8 cellular contexts compared by ENCODE assay signal in genomic region chr11:121494355-121495099, GRCh38. TPM values are rescaled to one million over a fixed set of nuclear protein-coding genes. Genes with fewer than 3 reads are reported as not detected.
DNase-seq lines count a peak whose midpoint lies in the region; ATAC-seq and TF ChIP-seq lines count a peak whose summit lies in the region.

No MANE protein-coding gene starts in this region.

- H3K36me3 ChIP-seq in GM06990 (ENCODE audit: control insufficient read depth, insufficient read depth, low read length) (peaks cover 27% of the 10 kb centered on the region), PC-3 (ENCODE audit: low read depth, low read length) (peaks cover 19% of the 10 kb centered on the region; the same call in 1 of the 2 replicates)

- H3K4me3 ChIP-seq in GM06990 (replicated peaks; ENCODE audit: low read depth, low read length) (peak overlapping the region; percentile 38), PC-3 (ENCODE audit: low read length) (no peak overlapping the region)

- H3K27me3 ChIP-seq in GM06990 (replicated peaks; ENCODE audit: control insufficient read depth, insufficient read depth, low read length) = no peaks in the 10 kb centered on the region
- H3K27me3 ChIP-seq in PC-3 (ENCODE audit: low read length) = no peaks in the 10 kb centered on the region

- H4K20me1 ChIP-seq in PC-3 (ENCODE audit: low read length) = no peaks in the 10 kb centered on the region

- no peaks in the 10 kb centered on the region for H3F3A ChIP-seq in PC-3 (ENCODE audit: low read length, unreplicated experiment)

- no peak overlapping the region for H3K27ac ChIP-seq in PC-3 (ENCODE audit: low read length)

- H3K9me2 ChIP-seq in PC-3 (replicated peaks; ENCODE audit: low read length) = no peaks in the 10 kb centered on the region

- no peaks in the 10 kb centered on the region for H3K9me3 Mint-ChIP-seq in central memory CD8-positive, alpha-beta T cell
- no peaks in the 10 kb centered on the region for H3K9me3 Mint-ChIP-seq in Calu3 (ENCODE audit: low read depth, unreplicated experiment)

- intact Hi-C loops in PC-3 (cut with micrococcal nuclease) (no loop called here), Calu3 (cut with micrococcal nuclease; ENCODE audit: unreplicated experiment) (no loop called here)

- POLR2A ChIA-PET in PC-3 (lab: Charles Lee; ENCODE audit: unreplicated experiment) = no interaction called here

- H3K36me3 Mint-ChIP-seq in central memory CD8-positive, alpha-beta T cell (ENCODE audit: insufficient read depth) = peaks cover 70% of the 10 kb centered on the region
- no peaks in the 10 kb centered on the region for H3K36me3 Mint-ChIP-seq in Calu3 (ENCODE audit: insufficient read depth, unreplicated experiment)

- CTCF ChIA-PET in PC-3 (lab: Charles Lee) = no interaction called here
- CTCF ChIA-PET in Calu3 (lab: Charles Lee) = no interaction called here

- no peaks in the 10 kb centered on the region for H3K79me2 ChIP-seq in PC-3 (ENCODE audit: low read length)

- H3K4me1 Mint-ChIP-seq in central memory CD8-positive, alpha-beta T cell = peaks cover 58% of the 10 kb centered on the region
- no peaks in the 10 kb centered on the region for H3K4me1 Mint-ChIP-seq in Calu3 (ENCODE audit: low read depth, unreplicated experiment)

- no peaks in the 10 kb centered on the region for H3K27me3 Mint-ChIP-seq in central memory CD8-positive, alpha-beta T cell
- no peaks in the 10 kb centered on the region for H3K27me3 Mint-ChIP-seq in Calu3 (ENCODE audit: unreplicated experiment)

- no peak overlapping the region for H3K9ac ChIP-seq in PC-3 (ENCODE audit: low read length)

- DNase-seq in GM06990 (ENCODE audit: extremely low read depth, insufficient read length) (peak; percentile 40), NAMALWA (ENCODE audit: low spot score) (peak; percentile 55), NCI-H345 treated with DMSO at 0.1 percent for 48 hours (lab: John Stamatoyannopoulos, UW; ENCODE audit: unreplicated experiment) (no peak), A172 (ENCODE audit: low spot score) (no peak), PC-3 (no peak), Calu3 (no peak)
- no peak for DNase-seq in central memory CD8-positive, alpha-beta T cell (ENCODE audit: low spot score in 2 of 2)

- no peaks in the 10 kb centered on the region for H3K9me3 ChIP-seq in PC-3 (ENCODE audit: low read length)

- BruUV-seq in PC-3 (replicated peaks; lab: Mats Ljungman, UMichigan) = no TSS peak
- BruUV-seq in Calu3 (replicated peaks; lab: Mats Ljungman, UMichigan) = no TSS peak

- no peak overlapping the region for H2AFZ ChIP-seq in PC-3 (ENCODE audit: low read length)

- H3K4me2 ChIP-seq in PC-3 (ENCODE audit: low read length) = no peak overlapping the region

- ATAC-seq in GM21619 (IDR thresholded peaks at IDR 0.05; ENCODE audit: unreplicated experiment) (peak; percentile 78), PC-3 (no peak)
- peak; percentile 56 for ATAC-seq in central memory CD8-positive, alpha-beta T cell (replicated peaks; ENCODE audit: extremely low read depth, poor library complexity, severe bottlenecking)

- H3K4me3 Mint-ChIP-seq in central memory CD8-positive, alpha-beta T cell = peak overlapping the region; percentile 66
- no peak overlapping the region for H3K4me3 Mint-ChIP-seq in Calu3 (ENCODE audit: low read depth, unreplicated experiment)

- H3K27ac Mint-ChIP-seq in central memory CD8-positive, alpha-beta T cell (ENCODE audit: low read depth) = peak overlapping the region; percentile 87
- H3K27ac Mint-ChIP-seq in Calu3 (ENCODE audit: unreplicated experiment) = no peak overlapping the region

- no peaks in the 10 kb centered on the region for H3K4me1 ChIP-seq in PC-3 (ENCODE audit: insufficient read depth, low read length)

- TF ChIP-seq CTCF in GM06990 (IDR thresholded peaks at IDR 0.05; ENCODE audit: insufficient read depth, low read length, poor library complexity, severe bottlenecking) = no peak
- TF ChIP-seq CTCF in PC-3 (conservative IDR thresholded peaks at IDR 0.05; ENCODE audit: low read depth, low read length) = no peak
- TF ChIP-seq CTCF in Calu3 (IDR thresholded peaks at IDR 0.05; ENCODE audit: unreplicated experiment) = no peak

RNA-seq across cellular contexts. Expression of gene SORL1, which starts 42.4 kb away (rescaled TPM):
- 1.7 and 2.1 TPM in 2 replicates for total RNA-seq in A172 (2014; rRNA removed; shearing (Covaris generic))
- total RNA-seq in PC-3 (2014; rRNA removed) = 53.7 and 74.5 TPM in 2 replicates
- total RNA-seq in Calu3 (2022) = 5.9 and 6.1 TPM in 2 replicates

Comparison
In these comparisons a context has a peak if more than half of its experiments do, and no peak if none do; other contexts are left out.
1. DNase-seq: peak in GM06990 (single experiment) and NAMALWA (single experiment); none in central memory CD8-positive, alpha-beta T cell (0 of 2), NCI-H345 treated with DMSO at 0.1 percent for 48 hours (single experiment), A172 (single experiment), PC-3 (single experiment) and Calu3 (single experiment).